In genomic region chr15:84395881-84396280, GRCh38 we compare ENCODE assay signal across 7 cellular contexts.
DNase-seq lines count a peak whose midpoint lies in the region; ATAC-seq and TF ChIP-seq lines count a peak whose summit lies in the region.
"Not testable (repeated sequence)": the region's sequence is repeated elsewhere in the genome, so short reads cannot be mapped to it uniquely, and the experiment has no call there.

No MANE protein-coding gene starts in this region.

- not testable (repeated sequence) for H3K9me3 ChIP-seq in H9 (ENCODE audit: control insufficient read depth, low read depth, low read length); heart left ventricle; upper lobe of right lung

- H4K91ac ChIP-seq in H9 (ENCODE audit: insufficient read length, low read depth, low read length): not testable (repeated sequence)

- WGBS in H9 (ENCODE audit: extremely low coverage, insufficient read length, low lambda C conversion rate): no CpG with 5 or more reads among the region's 6 CpGs
- 64 to 92% (median 74%) methylated on average over 6 of the region's 6 CpGs for WGBS in heart left ventricle, 4 donors

- DNase-seq in H9 (peak; percentile 2), ecto neural progenitor cell (ENCODE audit: low spot score) (peak; percentile 15), heart left ventricle (peak in 3 of 5 donors; percentile 7 to 25 (median 9)), islet precursor cell (peak; percentile 39), upper lobe of right lung (peak; percentile 36)
- DNase-seq in activated CD4-positive, alpha-beta T cell treated with anti-CD3 and anti-CD28 coated beads, Interleukin-2, amount 10 ng/mL, durations not matched to agents 24 days and 14 days: peak; percentile 42
- peak; percentile 54 for DNase-seq in natural killer cell treated with Interleukin-12 subunit alpha and Interleukin-12 subunit beta and Interleukin-15 and Interleukin-18, amount 100 ng/mL, for 72 hours (ENCODE audit: low spot score)

- H3K23me2 ChIP-seq in H9 (ENCODE audit: insufficient read length, low read depth, low read length, poor library complexity, severe bottlenecking): not testable (repeated sequence)

- not testable (repeated sequence) for H3K56ac ChIP-seq in H9 (ENCODE audit: insufficient read length, low read depth, low read length)

- not testable (repeated sequence) for H2BK12ac ChIP-seq in H9 (ENCODE audit: insufficient read length, low read depth, low read length)

- ATAC-seq in heart left ventricle; natural killer cell treated with Interleukin-12 subunit alpha and Interleukin-12 subunit beta and Interleukin-15 and Interleukin-18, amount 100 ng/mL, for 72 hours; upper lobe of right lung: not testable (repeated sequence)

- H3K4me3 Mint-ChIP-seq in H9; activated CD4-positive, alpha-beta T cell treated with anti-CD3 and anti-CD28 coated beads, Interleukin-2, amount 10 ng/mL, durations not matched to agents 24 days and 14 days; natural killer cell treated with Interleukin-12 subunit alpha and Interleukin-12 subunit beta and Interleukin-15 and Interleukin-18, amount 100 ng/mL, for 72 hours: not testable (repeated sequence)

- H3K23ac ChIP-seq in H9 (ENCODE audit: insufficient read length, low read depth, low read length): not testable (repeated sequence)

- not testable (repeated sequence) for H2BK15ac ChIP-seq in H9 (ENCODE audit: low read depth, low read length)

- not testable (repeated sequence) for H3K14ac ChIP-seq in H9 (ENCODE audit: insufficient read depth, low read length)

- H3K27me3 ChIP-seq in H9 (ENCODE audit: insufficient read depth, low read length); heart left ventricle; upper lobe of right lung: not testable (repeated sequence)

- not testable (repeated sequence) for H3K79me1 ChIP-seq in H9 (ENCODE audit: insufficient read depth, low read depth, low read length, poor library complexity, severe bottlenecking)

- H3K4ac ChIP-seq in H9 (ENCODE audit: low read depth, low read length): not testable (repeated sequence)

- not testable (repeated sequence) for H4K5ac ChIP-seq in H9 (ENCODE audit: insufficient read length, low read depth, low read length)

- not testable (repeated sequence) for H2BK120ac ChIP-seq in H9 (ENCODE audit: low read depth, low read length, poor library complexity, severe bottlenecking)

- H3K27ac ChIP-seq in H9 (ENCODE audit: insufficient read length, low read depth, low read length); heart left ventricle; upper lobe of right lung: not testable (repeated sequence)

- H4K20me1 ChIP-seq in H9 (ENCODE audit: control insufficient read depth, insufficient read depth, insufficient read length): not testable (repeated sequence)

- H3K18ac ChIP-seq in H9 (ENCODE audit: insufficient read length, low read depth, low read length): not testable (repeated sequence)

- peaks cover 38% of the 10 kb centered on the region for H3K27me3 Mint-ChIP-seq in H9 (ENCODE audit: low read depth)
- not testable (repeated sequence) for H3K27me3 Mint-ChIP-seq in activated CD4-positive, alpha-beta T cell treated with anti-CD3 and anti-CD28 coated beads, Interleukin-2, amount 10 ng/mL, durations not matched to agents 24 days and 14 days
- H3K27me3 Mint-ChIP-seq in natural killer cell treated with Interleukin-12 subunit alpha and Interleukin-12 subunit beta and Interleukin-15 and Interleukin-18, amount 100 ng/mL, for 72 hours: peaks cover 9 to 10% of the 10 kb centered on the region in 2 donors

- H3T11ph ChIP-seq in H9 (ENCODE audit: low read length): not testable (repeated sequence)

- not testable (repeated sequence) for H3K27ac Mint-ChIP-seq in H9; activated CD4-positive, alpha-beta T cell treated with anti-CD3 and anti-CD28 coated beads, Interleukin-2, amount 10 ng/mL, durations not matched to agents 24 days and 14 days; natural killer cell treated with Interleukin-12 subunit alpha and Interleukin-12 subunit beta and Interleukin-15 and Interleukin-18, amount 100 ng/mL, for 72 hours

- not testable (repeated sequence) for H3K4me3 ChIP-seq in heart left ventricle, upper lobe of right lung

- TF ChIP-seq CTCF in H9 (conservative IDR thresholded peaks at IDR 0.05); heart left ventricle (IDR thresholded peaks at IDR 0.05); upper lobe of right lung (IDR thresholded peaks at IDR 0.05): not testable (repeated sequence)

- intact Hi-C loops in activated CD4-positive, alpha-beta T cell treated with anti-CD3 and anti-CD28 coated beads, Interleukin-2, amount 10 ng/mL, durations not matched to agents 24 days and 14 days (cut with micrococcal nuclease); heart left ventricle (cut with DNase I); upper lobe of right lung (cut with DNase I): not testable (repeated sequence)

- not testable (repeated sequence) for H2AFZ ChIP-seq in H9 (ENCODE audit: low read length)

- not testable (repeated sequence) for H3K9ac ChIP-seq in H9 (ENCODE audit: extremely low read depth, insufficient read length, low read length)

- not testable (repeated sequence) for H2BK5ac ChIP-seq in H9 (ENCODE audit: insufficient read length, low read length)

- not testable (repeated sequence) for H3K36me3 ChIP-seq in heart left ventricle, upper lobe of right lung

- H3K4me2 ChIP-seq in H9 (ENCODE audit: insufficient read depth, insufficient read length, low read length): not testable (repeated sequence)

- not testable (repeated sequence) for H2BK20ac ChIP-seq in H9 (ENCODE audit: low read depth, low read length, poor library complexity, severe bottlenecking)

- not testable (repeated sequence) for H3K36me3 Mint-ChIP-seq in H9 (ENCODE audit: insufficient read depth in 1 of 3, low read depth in 3 of 3); activated CD4-positive, alpha-beta T cell treated with anti-CD3 and anti-CD28 coated beads, Interleukin-2, amount 10 ng/mL, durations not matched to agents 24 days and 14 days (ENCODE audit: low read depth); natural killer cell treated with Interleukin-12 subunit alpha and Interleukin-12 subunit beta and Interleukin-15 and Interleukin-18, amount 100 ng/mL, for 72 hours

- H3K4me1 ChIP-seq in H9 (ENCODE audit: insufficient read depth, low read length); heart left ventricle; upper lobe of right lung: not testable (repeated sequence)

- H4K8ac ChIP-seq in H9 (replicated peaks; ENCODE audit: insufficient read length, low read depth, low read length): not testable (repeated sequence)

- not testable (repeated sequence) for H2AK5ac ChIP-seq in H9 (ENCODE audit: insufficient read length, low read length)

- H3K4me1 Mint-ChIP-seq in H9; activated CD4-positive, alpha-beta T cell treated with anti-CD3 and anti-CD28 coated beads, Interleukin-2, amount 10 ng/mL, durations not matched to agents 24 days and 14 days; natural killer cell treated with Interleukin-12 subunit alpha and Interleukin-12 subunit beta and Interleukin-15 and Interleukin-18, amount 100 ng/mL, for 72 hours (ENCODE audit: low read depth in 2 of 2): not testable (repeated sequence)

- TF ChIP-seq POLR2A in heart left ventricle (IDR thresholded peaks at IDR 0.05): not testable (repeated sequence)

- not testable (repeated sequence) for H3K9me3 Mint-ChIP-seq in H9; activated CD4-positive, alpha-beta T cell treated with anti-CD3 and anti-CD28 coated beads, Interleukin-2, amount 10 ng/mL, durations not matched to agents 24 days and 14 days; natural killer cell treated with Interleukin-12 subunit alpha and Interleukin-12 subunit beta and Interleukin-15 and Interleukin-18, amount 100 ng/mL, for 72 hours

- H3K79me2 ChIP-seq in H9 (ENCODE audit: insufficient read depth, low read length): not testable (repeated sequence)

Comparison
In these comparisons a context has a peak if more than half of its experiments do, and no peak if none do; other contexts are left out.
1. DNase-seq: peak in every context shown above with its lines; median percentile 54 in natural killer cell treated with Interleukin-12 subunit alpha and Interleukin-12 subunit beta and Interleukin-15 and Interleukin-18, amount 100 ng/mL, for 72 hours; 42 in activated CD4-positive, alpha-beta T cell treated with anti-CD3 and anti-CD28 coated beads, Interleukin-2, amount 10 ng/mL, durations not matched to agents 24 days and 14 days; 39 in islet precursor cell; 36 in upper lobe of right lung; 15 in ecto neural progenitor cell; 9 in heart left ventricle; 2 in H9.